Comparison of ENCODE assay signal across 11 cellular contexts in the genomic region with DNA sequence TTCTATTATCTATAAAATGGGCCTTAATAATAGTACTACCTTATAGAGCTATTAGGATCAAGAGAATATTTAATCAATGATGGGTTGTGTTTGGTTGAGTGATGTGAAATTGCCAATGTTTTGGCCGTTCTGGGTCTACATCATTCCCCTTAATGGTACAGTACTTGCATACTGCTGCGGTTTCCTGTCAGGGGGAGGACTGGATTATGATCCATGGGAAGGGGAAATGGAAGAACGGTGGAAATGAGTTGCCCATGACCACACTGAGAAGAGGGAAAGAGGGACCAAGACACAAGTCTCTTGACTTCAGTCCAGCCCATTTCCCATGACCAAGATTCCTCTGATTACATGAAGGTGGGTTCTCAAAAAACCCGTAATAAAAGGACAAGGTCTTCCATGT. TPM values are rescaled to one million over a fixed set of nuclear protein-coding genes. Genes with fewer than 3 reads are reported as not detected.
DNase-seq lines count a peak whose midpoint lies in the region; ATAC-seq and TF ChIP-seq lines count a peak whose summit lies in the region.
"Had no signal": no experiment of that assay in that cellular context is flagged by ENCODE, and none has a peak within 500 bp of the region (broad histone marks: within the 10 kb centered on the region; RNA-seq: fewer than 3 reads in every experiment).

No MANE protein-coding gene starts in this region.

- H3F3A ChIP-seq in SU-DHL-6 (ENCODE audit: insufficient read depth) = peaks cover 5% of the 10 kb centered on the region; the same call in 1 of the 2 replicates

- no peaks in the 10 kb centered on the region for H3K9me3 ChIP-seq in SU-DHL-6 (ENCODE audit: insufficient read depth, low read length)

- peaks cover 14% of the 10 kb centered on the region for H3K4me1 Mint-ChIP-seq in T-helper 2 cell treated with Interferon-gamma antibody and Interleukin-4, amounts not matched to agents 5 μg/mL and 100 μg/mL, for 36 hours (ENCODE audit: low read depth)
- peaks cover 27% of the 10 kb centered on the region for H3K4me1 Mint-ChIP-seq in stimulated activated memory B cell treated with anti-CD40 and anti-IgM and Interleukin-4, amounts not matched to agents 10 μg/mL and 1 μg/mL and 100 μg/mL, for 72 hours

- H3K9ac ChIP-seq in SU-DHL-6 (ENCODE audit: low read length) = no peak overlapping the region

- no peaks in the 10 kb centered on the region for H3K9me2 ChIP-seq in SU-DHL-6 (replicated peaks; ENCODE audit: insufficient read depth, low read length)

- intact Hi-C loops in posterior vena cava (cut with DNase I) = loop anchor here in 1 of 2 donors (10.0 kb wide), 1 partner anchor 226 kb away; no protein-coding TSS in a partner anchor

- no peaks in the 10 kb centered on the region for H3K79me2 ChIP-seq in SU-DHL-6 (ENCODE audit: insufficient read depth, low read length)

- no peak for ATAC-seq in stimulated activated memory B cell treated with anti-CD40 and anti-IgM and Interleukin-4, amounts not matched to agents 10 μg/mL and 1 μg/mL and 100 μg/mL, for 72 hours
- ATAC-seq in left lobe of liver = no peak

- no peak overlapping the region for H3K27ac Mint-ChIP-seq in T-helper 2 cell treated with Interferon-gamma antibody and Interleukin-4, amounts not matched to agents 5 μg/mL and 100 μg/mL, for 36 hours
- H3K27ac Mint-ChIP-seq in stimulated activated memory B cell treated with anti-CD40 and anti-IgM and Interleukin-4, amounts not matched to agents 10 μg/mL and 1 μg/mL and 100 μg/mL, for 72 hours = peak overlapping the region; percentile 74

- DNase-seq in T-helper 2 cell treated with Interferon-gamma antibody and Interleukin-4, amounts not matched to agents 5 μg/mL and 100 μg/mL, for 36 hours (ENCODE audit: low spot score) = no peak
- DNase-seq in T-helper 2 cell (no peak), foreskin melanocyte (peak; percentile 35), NCI-H1105 treated with DMSO at 0.1 percent for 48 hours (lab: John Stamatoyannopoulos, UW) (no peak), posterior vena cava (ENCODE audit: low spot score) (no peak), left lobe of liver (ENCODE audit: low spot score) (no peak)
- DNase-seq: retina, SIG-M5 had no signal

- no peaks in the 10 kb centered on the region for H3K27me3 ChIP-seq in SU-DHL-6 (ENCODE audit: low read length)

- no peaks in the 10 kb centered on the region for H3K27me3 Mint-ChIP-seq in T-helper 2 cell treated with Interferon-gamma antibody and Interleukin-4, amounts not matched to agents 5 μg/mL and 100 μg/mL, for 36 hours (ENCODE audit: low read depth)
- H3K27me3 Mint-ChIP-seq in stimulated activated memory B cell treated with anti-CD40 and anti-IgM and Interleukin-4, amounts not matched to agents 10 μg/mL and 1 μg/mL and 100 μg/mL, for 72 hours = no peaks in the 10 kb centered on the region

- TF ChIP-seq CTCF in SU-DHL-6 (IDR thresholded peaks at IDR 0.05; ENCODE audit: insufficient read depth, low read length, poor library complexity, severe bottlenecking) = no peak

- no peak overlapping the region for H3K27ac ChIP-seq in SU-DHL-6 (ENCODE audit: low read depth, low read length)

- no peaks in the 10 kb centered on the region for H4K20me1 ChIP-seq in SU-DHL-6 (ENCODE audit: low read depth, low read length)

- peaks cover 30% of the 10 kb centered on the region for H3K36me3 Mint-ChIP-seq in T-helper 2 cell treated with Interferon-gamma antibody and Interleukin-4, amounts not matched to agents 5 μg/mL and 100 μg/mL, for 36 hours (ENCODE audit: low read depth)
- peaks cover 28% of the 10 kb centered on the region for H3K36me3 Mint-ChIP-seq in stimulated activated memory B cell treated with anti-CD40 and anti-IgM and Interleukin-4, amounts not matched to agents 10 μg/mL and 1 μg/mL and 100 μg/mL, for 72 hours

- H3K4me3 Mint-ChIP-seq in T-helper 2 cell treated with Interferon-gamma antibody and Interleukin-4, amounts not matched to agents 5 μg/mL and 100 μg/mL, for 36 hours = peak overlapping the region; percentile 97
- peak overlapping the region; percentile 86 for H3K4me3 Mint-ChIP-seq in stimulated activated memory B cell treated with anti-CD40 and anti-IgM and Interleukin-4, amounts not matched to agents 10 μg/mL and 1 μg/mL and 100 μg/mL, for 72 hours

- no peaks in the 10 kb centered on the region for H3K9me3 Mint-ChIP-seq in T-helper 2 cell treated with Interferon-gamma antibody and Interleukin-4, amounts not matched to agents 5 μg/mL and 100 μg/mL, for 36 hours
- no peaks in the 10 kb centered on the region for H3K9me3 Mint-ChIP-seq in stimulated activated memory B cell treated with anti-CD40 and anti-IgM and Interleukin-4, amounts not matched to agents 10 μg/mL and 1 μg/mL and 100 μg/mL, for 72 hours
- H3K9me3 Mint-ChIP-seq: activated naive CD4-positive, alpha-beta T cell treated with anti-CD3 and anti-CD28 coated beads for 36 hours had no signal

- H2AFZ ChIP-seq in SU-DHL-6 (ENCODE audit: low read depth, low read length, severe bottlenecking) = no peak overlapping the region

- no peak overlapping the region for H3K4me3 ChIP-seq in SU-DHL-6 (ENCODE audit: insufficient read depth, low read length, poor library complexity, severe bottlenecking)

- no peaks in the 10 kb centered on the region for H3K36me3 ChIP-seq in SU-DHL-6 (ENCODE audit: low read length)

- peak overlapping the region; percentile 71 for H3K4me2 ChIP-seq in SU-DHL-6 (ENCODE audit: low read depth, low read length, poor library complexity, severe bottlenecking)

RNA-seq across cellular contexts. Expression of a gene that starts 1.0 kb away (rescaled TPM):
- 10 to 100 TPM; 58.0 to 59.9 TPM for total RNA-seq in posterior vena cava
- total RNA-seq in left lobe of liver = 70.8 TPM

RNA-seq across cellular contexts. Expression of a gene that starts 36.1 kb away (rescaled TPM):
- total RNA-seq in posterior vena cava (10 to 100 TPM; 27.9 to 37.5 TPM), left lobe of liver (18.0 TPM)

RNA-seq across cellular contexts. Expression of a gene that starts 55.9 kb away (rescaled TPM):
- total RNA-seq in posterior vena cava = 10 to 100 TPM; 23.7 to 33.0 TPM
- 17.7 TPM for total RNA-seq in left lobe of liver
